In genomic region chr7:25822823-25823222, GRCh38 we compare ENCODE assay signal across 18 cellular contexts.
DNase-seq lines count a peak whose midpoint lies in the region; ATAC-seq, FAIRE-seq and TF ChIP-seq lines count a peak whose summit lies in the region.
"Had no signal": no experiment of that assay in that cellular context is flagged by ENCODE, and none has a peak within 500 bp of the region (broad histone marks: within the 10 kb centered on the region; RNA-seq: fewer than 3 reads in every experiment).

No MANE protein-coding gene starts in this region.

- H2BK5ac ChIP-seq in IMR-90 (ENCODE audit: low read depth, low read length, poor library complexity, severe bottlenecking) (no peak overlapping the region), trophoblast cell (ENCODE audit: low read depth, low read length, poor library complexity) (no peak overlapping the region)

- FAIRE-seq in A549 (lab: Jason Lieb, UNC): no peak
- FAIRE-seq: GM12892 had no signal

- H3K27ac ChIP-seq in A549 (no peak overlapping the region), IMR-90 (ENCODE audit: insufficient read depth, low read length) (no peak overlapping the region), OCI-LY7 (ENCODE audit: low read depth, low read length, poor library complexity, severe bottlenecking) (peak overlapping the region; percentile 64), trophoblast cell (ENCODE audit: low read depth, low read length) (no peak overlapping the region)

- DNase-seq in A549 (ENCODE audit: low read depth in 1 of 2, low spot score in 1 of 2) (no peak), IMR-90 (no peak), OCI-LY7 (ENCODE audit: low spot score) (no peak), trophoblast cell (no peak), GOT3 (lab: John Stamatoyannopoulos, UW) (no peak), GM10266 (ENCODE audit: extremely low spot score) (no peak), NCI-H524 (lab: John Stamatoyannopoulos, UW) (no peak)
- DNase-seq: 8988T; C1 segment of cervical spinal cord; Calu3; CD4-positive, alpha-beta memory T cell; COR-L47; DMS53; DMS79 treated with DMSO at 0.1 percent for 48 hours; GF-D8; H7; HCEC 1CT had no signal

- H3K36me3 ChIP-seq in IMR-90 (ENCODE audit: control insufficient read depth, insufficient read depth, low read length): no peaks in the 10 kb centered on the region
- H3K36me3 ChIP-seq in OCI-LY7 (ENCODE audit: insufficient read depth, low read length): no peaks in the 10 kb centered on the region
- H3K36me3 ChIP-seq in trophoblast cell (ENCODE audit: control insufficient read depth in 1 of 2, insufficient read depth in 2 of 2, low read length in 2 of 2): no peaks in the 10 kb centered on the region

- TF ChIP-seq CTCF in A549 (IDR thresholded peaks at IDR 0.05): no peak
- no peak for TF ChIP-seq CTCF in IMR-90 (conservative IDR thresholded peaks at IDR 0.05; ENCODE audit: low read depth, low read length)
- TF ChIP-seq CTCF in OCI-LY7 (conservative IDR thresholded peaks at IDR 0.05; ENCODE audit: low read length): no peak
- TF ChIP-seq CTCF in GM10266 (IDR thresholded peaks at IDR 0.05; ENCODE audit: control insufficient read depth, insufficient read depth, low read depth, missing control alignments): no peak

- in situ Hi-C loops in IMR-90 (cut with MboI; ENCODE audit: low sequenced_read_pairs): no loop called here

- no peak overlapping the region for H2AK9ac ChIP-seq in IMR-90 (replicated peaks; ENCODE audit: low read depth, low read length, poor library complexity)

- H2BK120ac ChIP-seq in IMR-90 (ENCODE audit: low read depth, low read length) (no peak overlapping the region), trophoblast cell (ENCODE audit: insufficient read depth, low read length, poor library complexity) (no peak overlapping the region)

- no peak overlapping the region for H4K91ac ChIP-seq in IMR-90 (ENCODE audit: insufficient read depth, low read depth, low read length)
- H4K91ac ChIP-seq in trophoblast cell (ENCODE audit: low read depth, low read length): peak overlapping the region; percentile 22

- H4K8ac ChIP-seq in IMR-90 (ENCODE audit: low read depth in 2 of 2, low read length in 2 of 2): no peak overlapping the region
- no peak overlapping the region for H4K8ac ChIP-seq in trophoblast cell (ENCODE audit: low read depth, low read length)

- dilution Hi-C loops in IMR-90 (cut with HindIII; ENCODE audit: low sequenced_read_pairs, unreplicated experiment): no loop called here

- WGBS in A549 (ENCODE audit: missing lambda C conversion rate): 26% methylated on average over 4 of the region's 4 CpGs
- no CpG with 5 or more reads among the region's 4 CpGs for WGBS in IMR-90 (ENCODE audit: extremely low coverage in 2 of 2, insufficient read length in 1 of 2), 2 experiments
- no CpG with 5 or more reads among the region's 4 CpGs for whole genome bisulfite sequencing in trophoblast cell (ENCODE audit: extremely low coverage, insufficient coverage, insufficient read length)

- CTCF ChIA-PET in A549 (lab: Yijun Ruan, JAX): interaction anchor here (0.9 kb wide), 1 partner anchor 16 kb away, joined by 3 read pairs; no protein-coding TSS in a partner anchor
- CTCF ChIA-PET in IMR-90 (lab: Yijun Ruan, JAX): interaction anchor here (0.6 to 0.7 kb wide), 2 partner anchors 9 to 472 kb away, joined by 3 read pairs; no protein-coding TSS in a partner anchor
- CTCF ChIA-PET in OCI-LY7 (lab: Charles Lee; ENCODE audit: unreplicated experiment): no interaction called here

- BruUV-seq in IMR-90 (replicated peaks; lab: Mats Ljungman, UMichigan) (no TSS peak), OCI-LY7 (replicated peaks; lab: Mats Ljungman, UMichigan) (no TSS peak)

- no peak overlapping the region for H4K12ac ChIP-seq in trophoblast cell (ENCODE audit: low read depth, low read length)

- no peaks in the 10 kb centered on the region for H3K9me2 ChIP-seq in OCI-LY7 (ENCODE audit: insufficient read depth, low read length)

- H3K23ac ChIP-seq in IMR-90 (ENCODE audit: low read depth, low read length) (no peak overlapping the region), trophoblast cell (ENCODE audit: low read length) (no peak overlapping the region)

- H3K9ac ChIP-seq in IMR-90 (ENCODE audit: low read depth, low read length) (no peak overlapping the region), trophoblast cell (ENCODE audit: low read length) (no peak overlapping the region)

- TF ChIP-seq RAD21 in A549 (conservative IDR thresholded peaks at IDR 0.05 in 1 of 2, IDR thresholded peaks at IDR 0.05 in 1 of 2) (no peak), IMR-90 (IDR thresholded peaks at IDR 0.05; ENCODE audit: low read length) (no peak)

- H3K4me1 ChIP-seq in A549: no peaks in the 10 kb centered on the region
- H3K4me1 ChIP-seq in IMR-90 (ENCODE audit: control insufficient read depth, insufficient read depth, low read length): no peaks in the 10 kb centered on the region; the same call in 1 of the 2 replicates
- peaks cover 68% of the 10 kb centered on the region for H3K4me1 ChIP-seq in OCI-LY7 (ENCODE audit: insufficient read depth, low read length, poor library complexity, severe bottlenecking)
- peaks cover 0 to 2% of the 10 kb centered on the region in 2 experiments for H3K4me1 ChIP-seq in trophoblast cell (ENCODE audit: control insufficient read depth in 1 of 2, insufficient read depth in 2 of 2, low read length in 2 of 2)

- H2AFZ ChIP-seq in IMR-90 (replicated peaks; ENCODE audit: low read length, poor library complexity) (no peak overlapping the region), OCI-LY7 (ENCODE audit: low read length) (peak overlapping the region; percentile 39), trophoblast cell (ENCODE audit: insufficient read depth, low read length, poor library complexity) (no peak overlapping the region)

- no peak overlapping the region for H3K18ac ChIP-seq in IMR-90 (ENCODE audit: low read depth, low read length)
- no peak overlapping the region for H3K18ac ChIP-seq in trophoblast cell (ENCODE audit: low read length)

- peak overlapping the region; percentile 82 for H2BK12ac ChIP-seq in trophoblast cell (ENCODE audit: low read length)

- H3K79me1 ChIP-seq in IMR-90 (ENCODE audit: low read depth in 1 of 2, low read length in 2 of 2) (no peaks in the 10 kb centered on the region), trophoblast cell (ENCODE audit: low read length) (peaks cover 4% of the 10 kb centered on the region)

- TF ChIP-seq POLR2A in A549 (IDR thresholded peaks at IDR 0.05; ENCODE audit: low read length) (no peak), IMR-90 (IDR thresholded peaks at IDR 0.05; ENCODE audit: low read depth, low read length) (no peak)

- intact Hi-C loops in IMR-90 (cut with micrococcal nuclease) (no loop called here), OCI-LY7 (cut with micrococcal nuclease; ENCODE audit: unreplicated experiment) (no loop called here)

- no peaks in the 10 kb centered on the region for H4K20me1 ChIP-seq in IMR-90 (ENCODE audit: insufficient read depth, low read length)
- H4K20me1 ChIP-seq in OCI-LY7 (ENCODE audit: insufficient read depth, low read length): no peaks in the 10 kb centered on the region

- no peak overlapping the region for H3K4me3 ChIP-seq in A549
- no peak overlapping the region for H3K4me3 ChIP-seq in IMR-90 (ENCODE audit: insufficient read depth, low read depth, low read length)
- peak overlapping the region; percentile 13 for H3K4me3 ChIP-seq in OCI-LY7 (ENCODE audit: low read depth, low read length, poor library complexity, severe bottlenecking)
- no peak overlapping the region for H3K4me3 ChIP-seq in trophoblast cell (ENCODE audit: low read depth, low read length)

- H3K9me1 ChIP-seq in IMR-90 (ENCODE audit: insufficient read depth, low read length): no peaks in the 10 kb centered on the region

- H3K56ac ChIP-seq in IMR-90 (ENCODE audit: extremely low read depth, insufficient read depth, low read length): no peak overlapping the region

- H3K4ac ChIP-seq in IMR-90 (ENCODE audit: low read depth, low read length) (no peak overlapping the region), trophoblast cell (ENCODE audit: low read depth, low read length) (no peak overlapping the region)

- H2AK5ac ChIP-seq in IMR-90 (ENCODE audit: low read depth, low read length) (no peak overlapping the region), trophoblast cell (ENCODE audit: low read length) (peak overlapping the region; percentile 66)

- H3K4me2 ChIP-seq in A549 (no peak overlapping the region), IMR-90 (ENCODE audit: low read depth, low read length) (no peak overlapping the region), OCI-LY7 (ENCODE audit: low read length) (peak overlapping the region; percentile 66), trophoblast cell (ENCODE audit: low read length) (no peak overlapping the region)

- H3K14ac ChIP-seq in IMR-90 (replicated peaks; ENCODE audit: low read depth, low read length) (no peak overlapping the region), trophoblast cell (ENCODE audit: low read length) (no peak overlapping the region)

- H3K79me2 ChIP-seq in OCI-LY7 (ENCODE audit: insufficient read depth, low read depth, low read length) (no peaks in the 10 kb centered on the region), trophoblast cell (ENCODE audit: control insufficient read depth, insufficient read depth, low read length, poor library complexity) (no peaks in the 10 kb centered on the region)

- H2BK20ac ChIP-seq in IMR-90 (ENCODE audit: low read depth, low read length): no peak overlapping the region

- ATAC-seq in A549 (no peak), IMR-90 (ENCODE audit: low read depth) (no peak)

- POLR2A ChIA-PET in A549 (lab: Yijun Ruan, JAX): no interaction called here
- POLR2A ChIA-PET in IMR-90 (lab: Charles Lee; ENCODE audit: unreplicated experiment): no interaction called here
- POLR2A ChIA-PET in OCI-LY7 (lab: Charles Lee): interaction anchor here (1.0 to 1.1 kb wide), 2 partner anchors 9 to 63 kb away, joined by 3 to 4 read pairs; no protein-coding TSS in a partner anchor

- H3K27me3 ChIP-seq in IMR-90 (ENCODE audit: control insufficient read depth, insufficient read depth, low read length) (peaks cover 2% of the 10 kb centered on the region; the same call in 1 of the 2 replicates), trophoblast cell (ENCODE audit: insufficient read depth, low read length) (no peaks in the 10 kb centered on the region)

- no peak for TF ChIP-seq EP300 in A549 (IDR thresholded peaks at IDR 0.05)

- H3K9me3 ChIP-seq in A549 (no peaks in the 10 kb centered on the region), IMR-90 (ENCODE audit: control insufficient read depth, insufficient read depth, low read length) (no peaks in the 10 kb centered on the region), OCI-LY7 (ENCODE audit: low read length) (peaks cover under 1% of the 10 kb centered on the region; the same call in 1 of the 2 replicates), trophoblast cell (ENCODE audit: insufficient read depth, low read depth, low read length) (no peaks in the 10 kb centered on the region)

- no peak overlapping the region for H4K5ac ChIP-seq in IMR-90 (ENCODE audit: low read depth, low read length)

- H2BK15ac ChIP-seq in IMR-90 (ENCODE audit: low read depth, low read length): no peak overlapping the region

TF ChIP-seq in A549, 52 proteins besides CTCF, POLR2A, EP300 and RAD21 (continues in another document):
- TF ChIP-seq MAFK (IDR thresholded peaks at IDR 0.05; ENCODE audit: partially characterized antibody): peak; percentile 87
- no peak for TF ChIP-seq TP53 (CRISPR knock-in tag; IDR thresholded peaks at IDR 0.05)

TF ChIP-seq in IMR-90, 13 proteins besides CTCF, POLR2A, EP300 and RAD21:
- TF ChIP-seq FOS (IDR thresholded peaks at IDR 0.05; ENCODE audit: low read depth, low read length): no peak
- peak; percentile 80 for TF ChIP-seq MAFK (IDR thresholded peaks at IDR 0.05; ENCODE audit: low read depth, low read length)
